ENCODE assay signal across 1 cellular context in genomic region chr19:1646931-1647663, GRCh38.
TF ChIP-seq lines count a peak whose summit lies in the region.

No MANE protein-coding gene starts in this region.

TF ChIP-seq in HEK293, 187 proteins besides CTCF, POLR2A, EP300 and RAD21:
- no peak for TF ChIP-seq ZNF416 (tag by site-specific recombination; IDR thresholded peaks at IDR 0.05)
- peak; percentile 23; the same call in 1 of the 2 replicates for TF ChIP-seq SCRT2 (tag by site-specific recombination; IDR thresholded peaks at IDR 0.05)
- no peak for TF ChIP-seq YY1 (tag by site-specific recombination; IDR thresholded peaks at IDR 0.05)
- no peak for TF ChIP-seq ZNF777 (tag by site-specific recombination; IDR thresholded peaks at IDR 0.05; ENCODE audit: borderline replicate concordance)
- no peak for TF ChIP-seq ZBTB10 (tag by site-specific recombination; IDR thresholded peaks at IDR 0.05)
- no peak for TF ChIP-seq ZNF561 (tag by site-specific recombination; IDR thresholded peaks at IDR 0.05; ENCODE audit: borderline replicate concordance)
- TF ChIP-seq ZBTB17 (tag by site-specific recombination; IDR thresholded peaks at IDR 0.05) = no peak
- no peak for TF ChIP-seq ZXDB (tag by site-specific recombination; IDR thresholded peaks at IDR 0.05)
